ENCODE assay signal across 8 cellular contexts in genomic region chr9:27726244-27727141, GRCh38.
DNase-seq lines count a peak whose midpoint lies in the region; ATAC-seq, FAIRE-seq and TF ChIP-seq lines count a peak whose summit lies in the region.

No MANE protein-coding gene starts in this region.

- WGBS in small intestine, 3 donors = 6 to 8% (median 8%) methylated on average over 5 of the region's 5 CpGs

- DNase-seq in ELR (ENCODE audit: low read depth) (peak; percentile 35), LNCaP clone FGC (ENCODE audit: low read depth) (peak; percentile 50), SHP77 (lab: John Stamatoyannopoulos, UW) (peak; percentile 41 to 72), anterior cingulate cortex (lab: John Stamatoyannopoulos, UW) (peak in 49 of 58 donors; percentile 2 to 80 (median 36)), hypothalamus (lab: John Stamatoyannopoulos, UW) (peak in 38 of 51 donors; percentile 2 to 84 (median 25)), small intestine (peak; percentile 72), GM19240 (ENCODE audit: insufficient read length, low spot score) (no peak)

- peak; percentile 95 for TF ChIP-seq CTCF in LNCaP clone FGC (IDR thresholded peaks at IDR 0.05; ENCODE audit: control insufficient read depth, extremely low read depth, insufficient read depth)

- H3K27ac ChIP-seq in small intestine (ENCODE audit: low read depth in 1 of 2, low read length in 1 of 2) = no peak overlapping the region

- no peak overlapping the region for H3K4me3 ChIP-seq in LNCaP clone FGC (ENCODE audit: low read depth, low read length)
- no peak overlapping the region for H3K4me3 ChIP-seq in small intestine (ENCODE audit: low read depth in 1 of 2, low read length in 2 of 2)

- no peaks in the 10 kb centered on the region for H3K36me3 ChIP-seq in small intestine (ENCODE audit: control insufficient read depth in 2 of 2, insufficient read depth in 2 of 2, low read length in 2 of 2)

- no peak for FAIRE-seq in small intestine (lab: Jason Lieb, UNC)

- ATAC-seq in GM21619 (IDR thresholded peaks at IDR 0.05; ENCODE audit: unreplicated experiment) = peak; percentile 95

- H3K4me1 ChIP-seq in small intestine (ENCODE audit: control insufficient read depth in 2 of 2, insufficient read depth in 1 of 2, low read depth in 1 of 2, low read length in 1 of 2) = no peaks in the 10 kb centered on the region

- H3K27me3 ChIP-seq in small intestine (ENCODE audit: control insufficient read depth in 2 of 2, insufficient read depth in 2 of 2, low read length in 2 of 2) = no peaks in the 10 kb centered on the region

- no peaks in the 10 kb centered on the region for H3K9me3 ChIP-seq in small intestine (ENCODE audit: control insufficient read depth, low read depth)
